1 cellular context compared by ENCODE assay signal in the genomic region with DNA sequence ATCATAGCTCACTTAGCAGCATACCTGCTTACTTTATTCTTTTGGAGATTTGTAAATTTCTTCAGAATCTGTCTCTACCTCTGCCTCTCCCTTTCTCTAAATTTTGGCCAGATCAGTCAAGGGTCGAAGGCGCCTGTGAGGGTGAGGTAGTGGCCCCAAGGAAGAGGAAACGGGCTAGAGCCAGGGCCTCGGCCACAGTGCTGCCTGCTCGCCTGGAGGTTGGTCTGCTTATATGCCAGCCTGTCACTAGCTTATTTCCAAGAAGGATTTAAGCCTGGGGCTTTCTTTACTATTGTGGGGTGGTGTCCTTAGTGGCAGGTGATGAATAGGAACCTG.
TF ChIP-seq lines count a peak whose summit lies in the region.

No MANE protein-coding gene starts in this region.

TF ChIP-seq in HCT116, 20 proteins besides CTCF, POLR2A, EP300 and RAD21:
- TF ChIP-seq ZFX (IDR thresholded peaks at IDR 0.05) (no peak), POLR2AphosphoS5 (IDR thresholded peaks at IDR 0.05; ENCODE audit: low read depth, low read length) (no peak), SP1 (IDR thresholded peaks at IDR 0.05; ENCODE audit: low read depth) (no peak), EGR1 (IDR thresholded peaks at IDR 0.05; ENCODE audit: low read depth) (no peak), TCF7L2 (IDR thresholded peaks at IDR 0.05; ENCODE audit: borderline replicate concordance, extremely low read depth, insufficient read depth, insufficient read length) (no peak), SRF (IDR thresholded peaks at IDR 0.05; ENCODE audit: low read depth) (no peak), CEBPB (IDR thresholded peaks at IDR 0.05; ENCODE audit: low read depth) (no peak), ELF1 (IDR thresholded peaks at IDR 0.05; ENCODE audit: borderline replicate concordance, low read depth) (no peak)
- TF ChIP-seq, protein P1, sequence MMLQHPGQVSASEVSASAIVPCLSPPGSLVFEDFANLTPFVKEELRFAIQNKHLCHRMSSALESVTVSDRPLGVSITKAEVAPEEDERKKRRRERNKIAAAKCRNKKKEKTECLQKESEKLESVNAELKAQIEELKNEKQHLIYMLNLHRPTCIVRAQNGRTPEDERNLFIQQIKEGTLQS (IDR thresholded peaks at IDR 0.05), result no peak
- TF ChIP-seq, protein P2, sequence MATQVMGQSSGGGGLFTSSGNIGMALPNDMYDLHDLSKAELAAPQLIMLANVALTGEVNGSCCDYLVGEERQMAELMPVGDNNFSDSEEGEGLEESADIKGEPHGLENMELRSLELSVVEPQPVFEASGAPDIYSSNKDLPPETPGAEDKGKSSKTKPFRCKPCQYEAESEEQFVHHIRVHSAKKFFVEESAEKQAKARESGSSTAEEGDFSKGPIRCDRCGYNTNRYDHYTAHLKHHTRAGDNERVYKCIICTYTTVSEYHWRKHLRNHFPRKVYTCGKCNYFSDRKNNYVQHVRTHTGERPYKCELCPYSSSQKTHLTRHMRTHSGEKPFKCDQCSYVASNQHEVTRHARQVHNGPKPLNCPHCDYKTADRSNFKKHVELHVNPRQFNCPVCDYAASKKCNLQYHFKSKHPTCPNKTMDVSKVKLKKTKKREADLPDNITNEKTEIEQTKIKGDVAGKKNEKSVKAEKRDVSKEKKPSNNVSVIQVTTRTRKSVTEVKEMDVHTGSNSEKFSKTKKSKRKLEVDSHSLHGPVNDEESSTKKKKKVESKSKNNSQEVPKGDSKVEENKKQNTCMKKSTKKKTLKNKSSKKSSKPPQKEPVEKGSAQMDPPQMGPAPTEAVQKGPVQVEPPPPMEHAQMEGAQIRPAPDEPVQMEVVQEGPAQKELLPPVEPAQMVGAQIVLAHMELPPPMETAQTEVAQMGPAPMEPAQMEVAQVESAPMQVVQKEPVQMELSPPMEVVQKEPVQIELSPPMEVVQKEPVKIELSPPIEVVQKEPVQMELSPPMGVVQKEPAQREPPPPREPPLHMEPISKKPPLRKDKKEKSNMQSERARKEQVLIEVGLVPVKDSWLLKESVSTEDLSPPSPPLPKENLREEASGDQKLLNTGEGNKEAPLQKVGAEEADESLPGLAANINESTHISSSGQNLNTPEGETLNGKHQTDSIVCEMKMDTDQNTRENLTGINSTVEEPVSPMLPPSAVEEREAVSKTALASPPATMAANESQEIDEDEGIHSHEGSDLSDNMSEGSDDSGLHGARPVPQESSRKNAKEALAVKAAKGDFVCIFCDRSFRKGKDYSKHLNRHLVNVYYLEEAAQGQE (IDR thresholded peaks at IDR 0.05; ENCODE audit: low read depth), result no peak
- TF ChIP-seq, protein P3, sequence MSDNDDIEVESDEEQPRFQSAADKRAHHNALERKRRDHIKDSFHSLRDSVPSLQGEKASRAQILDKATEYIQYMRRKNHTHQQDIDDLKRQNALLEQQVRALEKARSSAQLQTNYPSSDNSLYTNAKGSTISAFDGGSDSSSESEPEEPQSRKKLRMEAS (IDR thresholded peaks at IDR 0.05), result no peak
- TF ChIP-seq, protein P4, sequence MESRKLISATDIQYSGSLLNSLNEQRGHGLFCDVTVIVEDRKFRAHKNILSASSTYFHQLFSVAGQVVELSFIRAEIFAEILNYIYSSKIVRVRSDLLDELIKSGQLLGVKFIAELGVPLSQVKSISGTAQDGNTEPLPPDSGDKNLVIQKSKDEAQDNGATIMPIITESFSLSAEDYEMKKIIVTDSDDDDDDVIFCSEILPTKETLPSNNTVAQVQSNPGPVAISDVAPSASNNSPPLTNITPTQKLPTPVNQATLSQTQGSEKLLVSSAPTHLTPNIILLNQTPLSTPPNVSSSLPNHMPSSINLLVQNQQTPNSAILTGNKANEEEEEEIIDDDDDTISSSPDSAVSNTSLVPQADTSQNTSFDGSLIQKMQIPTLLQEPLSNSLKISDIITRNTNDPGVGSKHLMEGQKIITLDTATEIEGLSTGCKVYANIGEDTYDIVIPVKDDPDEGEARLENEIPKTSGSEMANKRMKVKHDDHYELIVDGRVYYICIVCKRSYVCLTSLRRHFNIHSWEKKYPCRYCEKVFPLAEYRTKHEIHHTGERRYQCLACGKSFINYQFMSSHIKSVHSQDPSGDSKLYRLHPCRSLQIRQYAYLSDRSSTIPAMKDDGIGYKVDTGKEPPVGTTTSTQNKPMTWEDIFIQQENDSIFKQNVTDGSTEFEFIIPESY (IDR thresholded peaks at IDR 0.05; ENCODE audit: extremely low read depth, insufficient replicate concordance, low read length), result no peak
